Comparison of ENCODE assay signal across 8 cellular contexts in genomic region chr22:28829358-28830181, GRCh38. TPM values are rescaled to one million over a fixed set of nuclear protein-coding genes. Genes with fewer than 3 reads are reported as not detected.
DNase-seq lines count a peak whose midpoint lies in the region; ATAC-seq and FAIRE-seq lines count a peak whose summit lies in the region.

No MANE protein-coding gene starts in this region.

- peak; percentile 90 to 92 for ATAC-seq in left cardiac atrium
- ATAC-seq in HG03442 (IDR thresholded peaks at IDR 0.05; ENCODE audit: unreplicated experiment), result no peak

- peak; percentile 86 for FAIRE-seq in urothelium cell line (lab: Jason Lieb, UNC)

- DNase-seq in GF-D8 (lab: John Stamatoyannopoulos, UW), result peak; percentile 83
- peak; percentile 62 for DNase-seq in LHCN-M2 (ENCODE audit: low read depth)
- DNase-seq in SW480 (ENCODE audit: low spot score), result peak; percentile 37
- peak; percentile 71 for DNase-seq in amniotic epithelial cell (ENCODE audit: low read depth)
- DNase-seq in left cardiac atrium, result peak; percentile 78
- peak; percentile 10 for DNase-seq in pulmonary artery endothelial cell (ENCODE audit: low read depth, low spot score)
- DNase-seq in urothelium cell line (ENCODE audit: low spot score), result peak; percentile 81

- intact Hi-C loops in left cardiac atrium (cut with DNase I), result loop anchor here (2.0 to 10.0 kb wide), 3 partner anchors 227 to 805 kb away; no protein-coding TSS in a partner anchor

RNA-seq across cellular contexts. Expression of gene XBP1, which starts 29.2 kb away (rescaled TPM):
- total RNA-seq in LHCN-M2 (2014; rRNA removed) (83.4 and 91.2 TPM in 2 replicates), left cardiac atrium (100 to 1,000 TPM in 1 of 2 donors, 10 to 100 TPM in 1; 74.8 to 144 TPM), pulmonary artery endothelial cell (127 and 168 TPM in 2 replicates)
- polyA plus RNA-seq in LHCN-M2 (2012), result 53.9 TPM

RNA-seq across cellular contexts. Expression of gene ZNRF3, which starts 53.8 kb away (rescaled TPM):
- total RNA-seq in LHCN-M2 (2014; rRNA removed) (6.3 and 6.5 TPM in 2 replicates), left cardiac atrium (1 to 10 TPM; 5.2 to 6.6 TPM), pulmonary artery endothelial cell (3.3 and 3.8 TPM in 2 replicates)
- polyA plus RNA-seq in LHCN-M2 (2012), result 2.1 TPM

RNA-seq across cellular contexts. Expression of gene CCDC117, which starts 57.1 kb away (rescaled TPM):
- total RNA-seq in LHCN-M2 (2014; rRNA removed) (18.3 and 20.5 TPM in 2 replicates), left cardiac atrium (10 to 100 TPM; 12.9 to 13.6 TPM), pulmonary artery endothelial cell (12.7 and 30.9 TPM in 2 replicates)
- polyA plus RNA-seq in LHCN-M2 (2012), result 5.0 TPM

Comparison
In these comparisons a context has a peak if more than half of its experiments do, and no peak if none do; other contexts are left out.
1. DNase-seq: peak in every context shown above with its lines; median percentile 83 in GF-D8; 81 in urothelium cell line; 78 in left cardiac atrium; 71 in amniotic epithelial cell; 62 in LHCN-M2; 37 in SW480; 10 in pulmonary artery endothelial cell.